Comparison of ENCODE assay signal across 9 cellular contexts in genomic region chr1:156149374-156150106, GRCh38. TPM values are rescaled to one million over a fixed set of nuclear protein-coding genes. Genes with fewer than 3 reads are reported as not detected.
A peak's percentile ranks its signal among the peaks of the same experiment; 100 is the strongest.
DNase-seq lines count a peak whose midpoint lies in the region; ATAC-seq, FAIRE-seq and TF ChIP-seq lines count a peak whose summit lies in the region.
"Had no signal": no experiment of that assay in that cellular context is flagged by ENCODE, and none has a peak within 500 bp of the region (broad histone marks: within the 10 kb centered on the region; RNA-seq: fewer than 3 reads in every experiment).

No MANE protein-coding gene starts in this region.

- no peak overlapping the region for H3K4me3 ChIP-seq in NT2/D1 (ENCODE audit: insufficient read length, low read depth)
- H3K4me3 ChIP-seq: SJSA1 had no signal

- FAIRE-seq in D721Med (lab: Jason Lieb, UNC), result no peak

- ATAC-seq in GM19025 (IDR thresholded peaks at IDR 0.05; ENCODE audit: low read depth, unreplicated experiment) (peak; percentile 45), HG02588 (IDR thresholded peaks at IDR 0.05; ENCODE audit: unreplicated experiment) (peak; percentile 38)
- no peak for ATAC-seq in activated T-cell treated with anti-CD3 and anti-CD28 coated beads, Interleukin-2, amount 50 U/mL, for 72 hours (replicated peaks in 1 of 2)
- ATAC-seq: left colon had no signal

- no peaks in the 10 kb centered on the region for H3K27me3 ChIP-seq in NT2/D1 (ENCODE audit: insufficient read depth, insufficient read length)
- H3K27me3 ChIP-seq: SJSA1 had no signal

- H3K4me3 Mint-ChIP-seq in activated T-cell treated with anti-CD3 and anti-CD28 coated beads, Interleukin-2, amount 50 U/mL, for 72 hours, result no peak overlapping the region

- H3K27me3 Mint-ChIP-seq in activated T-cell treated with anti-CD3 and anti-CD28 coated beads, Interleukin-2, amount 50 U/mL, for 72 hours (ENCODE audit: low read depth), result no peaks in the 10 kb centered on the region

- H3K36me3 Mint-ChIP-seq in activated T-cell treated with anti-CD3 and anti-CD28 coated beads, Interleukin-2, amount 50 U/mL, for 72 hours (ENCODE audit: insufficient read depth in 2 of 2), result peaks cover 0 to 2% of the 10 kb centered on the region in 2 donors

- no peaks in the 10 kb centered on the region for H3K36me3 ChIP-seq in NT2/D1 (ENCODE audit: insufficient read depth, insufficient read length, low read length)
- H3K36me3 ChIP-seq: SJSA1 had no signal

- TF ChIP-seq CTCF in D721Med (IDR thresholded peaks at IDR 0.05; ENCODE audit: insufficient read depth, missing control alignments), result no peak

- H3K9me3 Mint-ChIP-seq in activated T-cell treated with anti-CD3 and anti-CD28 coated beads, Interleukin-2, amount 50 U/mL, for 72 hours, result no peaks in the 10 kb centered on the region

- peaks cover 87% of the 10 kb centered on the region for H3K4me1 Mint-ChIP-seq in activated T-cell treated with anti-CD3 and anti-CD28 coated beads, Interleukin-2, amount 50 U/mL, for 72 hours (ENCODE audit: low read depth)

- H3K9ac ChIP-seq in NT2/D1 (ENCODE audit: insufficient read length, low read depth), result no peak overlapping the region

- no peak overlapping the region for H3K27ac Mint-ChIP-seq in activated T-cell treated with anti-CD3 and anti-CD28 coated beads, Interleukin-2, amount 50 U/mL, for 72 hours

- H3K4me1 ChIP-seq in NT2/D1 (ENCODE audit: insufficient read depth, insufficient read length), result peaks cover 41% of the 10 kb centered on the region

- no peaks in the 10 kb centered on the region for H3K9me3 ChIP-seq in NT2/D1 (ENCODE audit: insufficient read depth, low read length)
- H3K9me3 ChIP-seq: SJSA1 had no signal

- DNase-seq in NT2/D1 (ENCODE audit: low read depth, low spot score), result peak; percentile 93
- peak; percentile 20 for DNase-seq in retina
- DNase-seq in D721Med (ENCODE audit: insufficient read length, low spot score), result no peak
- no peak for DNase-seq in NCI-H774 (lab: John Stamatoyannopoulos, UW)
- DNase-seq in activated T-cell treated with anti-CD3 and anti-CD28 coated beads, Interleukin-2, amount 50 U/mL, for 72 hours, result no peak

RNA-seq across cellular contexts. Expression of gene SEMA4A, which starts 3.8 kb away (rescaled TPM):
- total RNA-seq in activated T-cell treated with anti-CD3 and anti-CD28 coated beads, Interleukin-2, amount 50 U/mL, for 72 hours, result 10 to 100 TPM; 63.7 to 80.3 TPM

RNA-seq across cellular contexts. Expression of gene LMNA, which starts 35.0 kb away (rescaled TPM):
- 100 to 1,000 TPM; 125 to 159 TPM for total RNA-seq in activated T-cell treated with anti-CD3 and anti-CD28 coated beads, Interleukin-2, amount 50 U/mL, for 72 hours

RNA-seq across cellular contexts. Expression of gene SLC25A44, which starts 44.4 kb away (rescaled TPM):
- 10 to 100 TPM; 52.3 to 71.0 TPM for total RNA-seq in activated T-cell treated with anti-CD3 and anti-CD28 coated beads, Interleukin-2, amount 50 U/mL, for 72 hours

Comparison
In these comparisons a context has a peak if more than half of its experiments do, and no peak if none do; other contexts are left out.
1. ATAC-seq: peak in GM19025 (single experiment) and HG02588 (single experiment); none in activated T-cell treated with anti-CD3 and anti-CD28 coated beads, Interleukin-2, amount 50 U/mL, for 72 hours (0 of 2).
2. DNase-seq: peak in NT2/D1 (single experiment) and retina (single experiment); none in D721Med (single experiment), NCI-H774 (single experiment) and activated T-cell treated with anti-CD3 and anti-CD28 coated beads, Interleukin-2, amount 50 U/mL, for 72 hours (0 of 2).